ENCODE assay signal across 21 cellular contexts in genomic region chr20:43334080-43334479, GRCh38.
DNase-seq lines count a peak whose midpoint lies in the region; ATAC-seq, FAIRE-seq and TF ChIP-seq lines count a peak whose summit lies in the region.
"Had no signal": no experiment of that assay in that cellular context is flagged by ENCODE, and none has a peak within 500 bp of the region (broad histone marks: within the 10 kb centered on the region; RNA-seq: fewer than 3 reads in every experiment).

No MANE protein-coding gene starts in this region.

- no peak overlapping the region for H3K4me3 Mint-ChIP-seq in activated CD8-positive, alpha-beta memory T cell treated with anti-CD3 and anti-CD28 coated beads, Interleukin-2, amount 10 ng/mL, durations not matched to agents 7 days and 5 days
- H3K4me3 Mint-ChIP-seq: B cell; CD4-positive, alpha-beta T cell; CD8-positive, alpha-beta T cell had no signal

- BruUV-seq in HepG2 (replicated peaks; lab: Mats Ljungman, UMichigan) (no TSS peak), K562 (replicated peaks; lab: Mats Ljungman, UMichigan) (no TSS peak)

- H3K4me3 ChIP-seq in HepG2 (replicated peaks in 1 of 3; ENCODE audit: insufficient read depth in 1 of 3, low read depth in 2 of 3, low read length in 3 of 3) (no peak overlapping the region), right lobe of liver (no peak overlapping the region), K562 (no peak overlapping the region)
- H3K4me3 ChIP-seq: A549; BLaER1 treated with 17β-estradiol and CSF1 and Interleukin-3, amounts not matched to agents 10 nM and 100 nM had no signal

- H3K27me3 ChIP-seq in HepG2 (ENCODE audit: control insufficient read depth in 1 of 2, insufficient read depth in 2 of 2, low read length in 2 of 2) (peaks cover 0 to 2% of the 10 kb centered on the region in 2 experiments; a peak in 2 of 5 replicates), right lobe of liver (no peaks in the 10 kb centered on the region), K562 (ENCODE audit: control insufficient read depth in 2 of 2, insufficient read depth in 2 of 2, low read length in 2 of 2) (peaks cover 0 to 7% of the 10 kb centered on the region in 2 experiments; a peak in 3 of 5 replicates)
- H3K27me3 ChIP-seq: BLaER1 treated with 17β-estradiol and CSF1 and Interleukin-3, amounts not matched to agents 10 nM and 100 nM had no signal

- intact Hi-C loops in HepG2 (cut with micrococcal nuclease; ENCODE audit: unreplicated experiment) = no loop called here
- intact Hi-C loops in right lobe of liver (cut with DNase I) = no loop called here
- intact Hi-C loops in K562 (cut with micrococcal nuclease) = no loop called here

- TF ChIP-seq EP300 in HepG2 (IDR thresholded peaks at IDR 0.05; ENCODE audit: low read depth in 2 of 2, low read length in 2 of 2) = no peak
- no peak for TF ChIP-seq EP300 in HepG2 (CRISPR knock-in tag; IDR thresholded peaks at IDR 0.05; ENCODE audit: borderline replicate concordance)
- TF ChIP-seq EP300 in K562 (IDR thresholded peaks at IDR 0.05; ENCODE audit: low read length) = no peak

- 9% methylated on average over 4 of the region's 4 CpGs for WGBS in HepG2 (ENCODE audit: low lambda C conversion rate)
- 48% methylated on average over 4 of the region's 4 CpGs for WGBS in right lobe of liver (ENCODE audit: insufficient coverage, low coverage, low lambda C conversion rate, missing lambda C conversion rate)
- 0% methylated on average over 4 of the region's 4 CpGs for WGBS in K562 (ENCODE audit: insufficient coverage, low coverage, missing lambda C conversion rate)

- H3K27ac ChIP-seq in HepG2 (ENCODE audit: extremely low read length, insufficient read depth, low read length) = no peak overlapping the region
- no peak overlapping the region for H3K27ac ChIP-seq in right lobe of liver
- no peak overlapping the region for H3K27ac ChIP-seq in K562 (ENCODE audit: extremely low read depth, low read depth, low read length)
- H3K27ac ChIP-seq: 22Rv1; A549; BLaER1 treated with 17β-estradiol and CSF1 and Interleukin-3, amounts not matched to agents 10 nM and 100 nM; C4-2B had no signal

- no peak overlapping the region for H3K27ac Mint-ChIP-seq in activated CD8-positive, alpha-beta memory T cell treated with anti-CD3 and anti-CD28 coated beads, Interleukin-2, amount 10 ng/mL, durations not matched to agents 7 days and 5 days
- H3K27ac Mint-ChIP-seq: B cell; CD4-positive, alpha-beta T cell; CD8-positive, alpha-beta T cell had no signal

- no peak overlapping the region for H3K4me2 ChIP-seq in HepG2 (ENCODE audit: low read depth, low read length)
- no peak overlapping the region for H3K4me2 ChIP-seq in K562 (ENCODE audit: insufficient read depth, low read length)
- H3K4me2 ChIP-seq: A549; BLaER1 treated with 17β-estradiol and CSF1 and Interleukin-3, amounts not matched to agents 10 nM and 100 nM had no signal

- H3K4me1 ChIP-seq in HepG2 (ENCODE audit: insufficient read depth, low read length) = no peaks in the 10 kb centered on the region
- H3K4me1 ChIP-seq in right lobe of liver = no peaks in the 10 kb centered on the region
- H3K4me1 ChIP-seq in K562 (replicated peaks in 1 of 2; ENCODE audit: control insufficient read depth in 2 of 2, insufficient read depth in 2 of 2, low read length in 2 of 2) = no peaks in the 10 kb centered on the region; a peak in 1 of 5 replicates
- H3K4me1 ChIP-seq: A549; BLaER1 treated with 17β-estradiol and CSF1 and Interleukin-3, amounts not matched to agents 10 nM and 100 nM; Caco-2 had no signal

- H3K79me2 ChIP-seq in HepG2 (ENCODE audit: insufficient read depth, low read length) = no peaks in the 10 kb centered on the region
- no peaks in the 10 kb centered on the region for H3K79me2 ChIP-seq in K562 (ENCODE audit: control insufficient read depth, insufficient read depth, low read length)

- no peaks in the 10 kb centered on the region for H3K27me3 Mint-ChIP-seq in activated CD8-positive, alpha-beta memory T cell treated with anti-CD3 and anti-CD28 coated beads, Interleukin-2, amount 10 ng/mL, durations not matched to agents 7 days and 5 days
- H3K27me3 Mint-ChIP-seq: B cell; CD4-positive, alpha-beta T cell had no signal

- H3K9me1 ChIP-seq in K562 (ENCODE audit: control insufficient read depth, insufficient read depth, low read length) = no peaks in the 10 kb centered on the region

- TF ChIP-seq POLR2A in HepG2 (IDR thresholded peaks at IDR 0.05; ENCODE audit: insufficient read depth in 1 of 2, low read depth in 2 of 2, low read length in 2 of 2) = no peak
- TF ChIP-seq POLR2A in right lobe of liver (IDR thresholded peaks at IDR 0.05) = no peak
- no peak for TF ChIP-seq POLR2A in K562 (conservative IDR thresholded peaks at IDR 0.05)

- H2AFZ ChIP-seq in HepG2 (ENCODE audit: low read length) = no peak overlapping the region
- H2AFZ ChIP-seq in K562 (ENCODE audit: low read depth, low read length) = no peak overlapping the region

- H3K9me3 ChIP-seq in HepG2 (ENCODE audit: low read length) (peaks cover 20% of the 10 kb centered on the region), right lobe of liver (no peaks in the 10 kb centered on the region), K562 (replicated peaks; ENCODE audit: control insufficient read depth, insufficient read depth, low read depth, low read length) (no peaks in the 10 kb centered on the region)

- TF ChIP-seq CTCF in HepG2 (CRISPR knock-in tag; IDR thresholded peaks at IDR 0.05) (no peak), right lobe of liver (IDR thresholded peaks at IDR 0.05) (no peak), K562 (IDR thresholded peaks at IDR 0.05 in 2 of 3, conservative IDR thresholded peaks at IDR 0.05 in 1 of 3; ENCODE audit: insufficient read depth in 2 of 3, low read depth in 1 of 3, low read length in 3 of 3) (no peak)

- FAIRE-seq in HepG2 (lab: Jason Lieb, UNC) (no peak), K562 (lab: Jason Lieb, UNC) (no peak)
- FAIRE-seq: A549, D721Med, G401.6, GM12891, GM19239 had no signal

- H4K20me1 ChIP-seq in HepG2 (ENCODE audit: insufficient read depth, low read length) (no peaks in the 10 kb centered on the region), K562 (replicated peaks; ENCODE audit: control insufficient read depth, insufficient read depth, low read length) (no peaks in the 10 kb centered on the region)
- H4K20me1 ChIP-seq: BLaER1 treated with 17β-estradiol and CSF1 and Interleukin-3, amounts not matched to agents 10 nM and 100 nM had no signal

- H3K9me3 Mint-ChIP-seq in activated CD8-positive, alpha-beta memory T cell treated with anti-CD3 and anti-CD28 coated beads, Interleukin-2, amount 10 ng/mL, durations not matched to agents 7 days and 5 days (ENCODE audit: low read depth) = peaks cover 14% of the 10 kb centered on the region

- DNase-seq in HepG2 (ENCODE audit: low spot score) (no peak), right lobe of liver (no peak), K562 (ENCODE audit: extremely low read depth in 1 of 4, low spot score in 3 of 4) (no peak)
- no peak for DNase-seq in activated CD8-positive, alpha-beta memory T cell treated with anti-CD3 and anti-CD28 coated beads, Interleukin-2, amount 10 ng/mL, durations not matched to agents 7 days and 5 days
- no peak for DNase-seq in activated CD4-positive, alpha-beta T cell treated with anti-CD3 and anti-CD28 coated beads, Interleukin-2, amount 50 U/mL, for 1 hour
- DNase-seq: AML-193; Caco-2; Calu3; CD4-positive, alpha-beta T cell; CD8-positive, alpha-beta T cell; DMS79 treated with DMSO at 0.1 percent for 48 hours; GF-D8 had no signal

- H3K9ac ChIP-seq in HepG2 (ENCODE audit: insufficient read depth, low read depth, low read length) (no peak overlapping the region), K562 (ENCODE audit: insufficient read depth in 1 of 2, low read depth in 2 of 2, low read length in 2 of 2) (no peak overlapping the region)
- H3K9ac ChIP-seq: BLaER1 treated with 17β-estradiol and CSF1 and Interleukin-3, amounts not matched to agents 10 nM and 100 nM had no signal

- H3K36me3 ChIP-seq in HepG2 (replicated peaks in 1 of 2; ENCODE audit: control insufficient read depth in 1 of 2, insufficient read depth in 2 of 2, low read length in 2 of 2) (no peaks in the 10 kb centered on the region), right lobe of liver (no peaks in the 10 kb centered on the region), K562 (ENCODE audit: control insufficient read depth, insufficient read depth, low read length) (no peaks in the 10 kb centered on the region)

- TF ChIP-seq RAD21 in HepG2 (CRISPR knock-in tag; IDR thresholded peaks at IDR 0.05) (no peak), K562 (CRISPR knock-in tag; conservative IDR thresholded peaks at IDR 0.05 in 1 of 2, IDR thresholded peaks at IDR 0.05 in 1 of 2) (no peak)

- no peaks in the 10 kb centered on the region for H3K36me3 Mint-ChIP-seq in activated CD8-positive, alpha-beta memory T cell treated with anti-CD3 and anti-CD28 coated beads, Interleukin-2, amount 10 ng/mL, durations not matched to agents 7 days and 5 days
- H3K36me3 Mint-ChIP-seq: CD8-positive, alpha-beta T cell had no signal

- H3K4me1 Mint-ChIP-seq in activated CD8-positive, alpha-beta memory T cell treated with anti-CD3 and anti-CD28 coated beads, Interleukin-2, amount 10 ng/mL, durations not matched to agents 7 days and 5 days = no peaks in the 10 kb centered on the region
- H3K4me1 Mint-ChIP-seq: B cell had no signal

- CTCF ChIA-PET in HepG2 (lab: Yijun Ruan, JAX; ENCODE audit: low intra/inter-chr PET ratio, low total read pairs) (no interaction called here), K562 (lab: Yijun Ruan, JAX; ENCODE audit: low intra/inter-chr PET ratio) (no interaction called here)
- CTCF ChIA-PET in activated CD8-positive, alpha-beta memory T cell treated with anti-CD3 and anti-CD28 coated beads, Interleukin-2, amount 10 ng/mL, durations not matched to agents 7 days and 5 days (lab: Charles Lee) = no interaction called here

- POLR2A ChIA-PET in HepG2 (lab: Yijun Ruan, JAX) = no interaction called here
- POLR2A ChIA-PET in K562 (lab: Yijun Ruan, JAX) = no interaction called here

- ATAC-seq in HepG2 (no peak), right lobe of liver (no peak), K562 (no peak)
- ATAC-seq in activated CD8-positive, alpha-beta memory T cell treated with anti-CD3 and anti-CD28 coated beads, Interleukin-2, amount 10 ng/mL, durations not matched to agents 7 days and 5 days = no peak
- ATAC-seq: A549; CD8-positive, alpha-beta T cell had no signal

- in situ Hi-C loops in HepG2 (cut with HindIII; ENCODE audit: extremely low pct_ligation_motif_present, low pct_unique_long_range_greater_than_20kb) (no loop called here), K562 (cut with MboI) (loop anchor here (10.0 kb wide), 1 partner anchor 291 kb away; no protein-coding TSS in a partner anchor)

TF ChIP-seq in HepG2, 621 proteins besides CTCF, POLR2A, EP300 and RAD21:
- TF ChIP-seq SETDB1 (CRISPR knock-in tag; IDR thresholded peaks at IDR 0.05; ENCODE audit: borderline replicate concordance) (no peak), ZNF562 (CRISPR knock-in tag; IDR thresholded peaks at IDR 0.05; ENCODE audit: borderline replicate concordance) (peak; percentile 68; the same call in 1 of the 2 replicates)

Comparison
In these comparisons a context has a peak if more than half of its experiments do, and no peak if none do; other contexts are left out.
1. Of the 241 proteins assayed by ChIP-seq in both HepG2 and K562: peak only in HepG2: none; only in K562: CBX5; in both: none; in neither: 240.